1 cellular context compared by ENCODE assay signal in the genomic region with DNA sequence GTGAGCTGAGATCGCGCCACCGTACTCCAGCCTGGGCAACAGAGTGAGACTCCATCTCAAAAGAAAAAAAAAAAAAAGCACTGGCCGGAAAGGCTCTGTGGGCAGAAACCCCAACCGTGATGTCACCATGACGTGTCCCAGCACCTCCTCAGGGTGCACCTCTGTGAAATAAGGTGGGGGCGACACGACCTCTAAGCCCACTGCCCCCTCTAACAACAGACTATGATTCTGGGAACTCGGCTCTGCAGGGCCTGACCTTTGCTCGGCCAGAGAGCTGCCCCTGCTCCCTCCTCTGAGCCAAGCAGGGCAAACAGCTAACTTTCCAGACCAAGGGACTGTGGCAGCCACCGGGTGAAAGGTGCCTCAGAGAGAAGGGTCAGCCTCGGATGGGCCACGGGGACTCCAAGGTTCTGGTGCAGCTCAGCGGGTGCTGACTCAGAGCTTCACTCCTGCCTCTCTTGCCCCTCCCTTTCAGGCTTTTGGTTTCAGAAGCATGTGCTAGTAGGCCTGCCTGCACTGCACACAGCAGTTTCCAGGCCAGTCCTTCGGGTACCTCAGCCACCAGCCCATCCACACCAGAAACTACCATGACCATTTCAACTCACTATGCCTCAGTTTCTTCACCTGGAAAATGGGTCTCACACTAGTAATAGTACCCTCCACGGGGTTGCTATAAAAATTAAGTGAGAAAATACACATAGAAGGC.
TF ChIP-seq lines count a peak whose summit lies in the region.

No MANE protein-coding gene starts in this region.

TF ChIP-seq in WTC11, 78 proteins besides CTCF, POLR2A, EP300 and RAD21 (continued from another document):
- TF ChIP-seq GRHL2 (CRISPR knock-in tag; IDR thresholded peaks at IDR 0.05; ENCODE audit: insufficient replicate concordance, severe bottlenecking) (no peak), RELA (CRISPR knock-in tag; IDR thresholded peaks at IDR 0.05; ENCODE audit: borderline replicate concordance) (no peak), ZBTB21 (CRISPR knock-in tag; IDR thresholded peaks at IDR 0.05; ENCODE audit: borderline replicate concordance) (no peak), NFATC4 (CRISPR knock-in tag; IDR thresholded peaks at IDR 0.05) (no peak), SMAD4 (CRISPR knock-in tag; IDR thresholded peaks at IDR 0.05) (no peak), IRF2 (CRISPR knock-in tag; IDR thresholded peaks at IDR 0.05; ENCODE audit: borderline replicate concordance, low read depth) (no peak)
- TF ChIP-seq, protein P1, sequence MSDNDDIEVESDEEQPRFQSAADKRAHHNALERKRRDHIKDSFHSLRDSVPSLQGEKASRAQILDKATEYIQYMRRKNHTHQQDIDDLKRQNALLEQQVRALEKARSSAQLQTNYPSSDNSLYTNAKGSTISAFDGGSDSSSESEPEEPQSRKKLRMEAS (CRISPR knock-in tag; IDR thresholded peaks at IDR 0.05) = no peak
- TF ChIP-seq, protein P2, sequence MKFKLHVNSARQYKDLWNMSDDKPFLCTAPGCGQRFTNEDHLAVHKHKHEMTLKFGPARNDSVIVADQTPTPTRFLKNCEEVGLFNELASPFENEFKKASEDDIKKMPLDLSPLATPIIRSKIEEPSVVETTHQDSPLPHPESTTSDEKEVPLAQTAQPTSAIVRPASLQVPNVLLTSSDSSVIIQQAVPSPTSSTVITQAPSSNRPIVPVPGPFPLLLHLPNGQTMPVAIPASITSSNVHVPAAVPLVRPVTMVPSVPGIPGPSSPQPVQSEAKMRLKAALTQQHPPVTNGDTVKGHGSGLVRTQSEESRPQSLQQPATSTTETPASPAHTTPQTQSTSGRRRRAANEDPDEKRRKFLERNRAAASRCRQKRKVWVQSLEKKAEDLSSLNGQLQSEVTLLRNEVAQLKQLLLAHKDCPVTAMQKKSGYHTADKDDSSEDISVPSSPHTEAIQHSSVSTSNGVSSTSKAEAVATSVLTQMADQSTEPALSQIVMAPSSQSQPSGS (CRISPR knock-in tag; IDR thresholded peaks at IDR 0.05; ENCODE audit: borderline replicate concordance, low read depth) = no peak
- TF ChIP-seq, protein P3, sequence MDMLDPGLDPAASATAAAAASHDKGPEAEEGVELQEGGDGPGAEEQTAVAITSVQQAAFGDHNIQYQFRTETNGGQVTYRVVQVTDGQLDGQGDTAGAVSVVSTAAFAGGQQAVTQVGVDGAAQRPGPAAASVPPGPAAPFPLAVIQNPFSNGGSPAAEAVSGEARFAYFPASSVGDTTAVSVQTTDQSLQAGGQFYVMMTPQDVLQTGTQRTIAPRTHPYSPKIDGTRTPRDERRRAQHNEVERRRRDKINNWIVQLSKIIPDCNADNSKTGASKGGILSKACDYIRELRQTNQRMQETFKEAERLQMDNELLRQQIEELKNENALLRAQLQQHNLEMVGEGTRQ (CRISPR knock-in tag; IDR thresholded peaks at IDR 0.05) = no peak
- TF ChIP-seq, protein P4, sequence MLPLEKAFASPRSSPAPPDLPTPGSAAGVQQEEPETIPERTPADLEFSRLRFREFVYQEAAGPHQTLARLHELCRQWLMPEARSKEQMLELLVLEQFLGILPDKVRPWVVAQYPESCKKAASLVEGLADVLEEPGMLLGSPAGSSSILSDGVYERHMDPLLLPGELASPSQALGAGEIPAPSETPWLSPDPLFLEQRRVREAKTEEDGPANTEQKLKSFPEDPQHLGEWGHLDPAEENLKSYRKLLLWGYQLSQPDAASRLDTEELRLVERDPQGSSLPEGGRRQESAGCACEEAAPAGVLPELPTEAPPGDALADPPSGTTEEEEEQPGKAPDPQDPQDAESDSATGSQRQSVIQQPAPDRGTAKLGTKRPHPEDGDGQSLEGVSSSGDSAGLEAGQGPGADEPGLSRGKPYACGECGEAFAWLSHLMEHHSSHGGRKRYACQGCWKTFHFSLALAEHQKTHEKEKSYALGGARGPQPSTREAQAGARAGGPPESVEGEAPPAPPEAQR (CRISPR knock-in tag; IDR thresholded peaks at IDR 0.05) = no peak
